ENCODE assay signal across 19 cellular contexts in genomic region chr16:65524997-65525396, GRCh38.
DNase-seq lines count a peak whose midpoint lies in the region; ATAC-seq and TF ChIP-seq lines count a peak whose summit lies in the region.
"Had no signal": no experiment of that assay in that cellular context is flagged by ENCODE, and none has a peak within 500 bp of the region (broad histone marks: within the 10 kb centered on the region; RNA-seq: fewer than 3 reads in every experiment).

No MANE protein-coding gene starts in this region.

- ATAC-seq in HG03469 (IDR thresholded peaks at IDR 0.05; ENCODE audit: unreplicated experiment), result no peak
- ATAC-seq in GM18520 (IDR thresholded peaks at IDR 0.05; ENCODE audit: unreplicated experiment), result no peak
- ATAC-seq: activated T-cell treated with anti-CD3 and anti-CD28 coated beads, Interleukin-2, amount 50 U/mL, for 72 hours; Panc1 had no signal

- peak overlapping the region; percentile 32 for H3K27ac Mint-ChIP-seq in mesothelial cell of epicardium
- H3K27ac Mint-ChIP-seq: activated T-cell treated with anti-CD3 and anti-CD28 coated beads, Interleukin-2, amount 50 U/mL, for 72 hours; endodermal cell; IgD-negative memory B cell had no signal

- no peak overlapping the region for H3K4me3 Mint-ChIP-seq in mesothelial cell of epicardium
- H3K4me3 Mint-ChIP-seq: activated T-cell treated with anti-CD3 and anti-CD28 coated beads, Interleukin-2, amount 50 U/mL, for 72 hours; endodermal cell; IgD-negative memory B cell had no signal

- no peaks in the 10 kb centered on the region for H3K27me3 Mint-ChIP-seq in mesothelial cell of epicardium (ENCODE audit: low read depth)
- H3K27me3 Mint-ChIP-seq: IgD-negative memory B cell had no signal

- peaks cover 9% of the 10 kb centered on the region for H3K9me3 Mint-ChIP-seq in mesothelial cell of epicardium
- H3K9me3 Mint-ChIP-seq: endodermal cell had no signal

- H3K4me3 ChIP-seq in AG04450 (ENCODE audit: low read depth, low read length) (no peak overlapping the region), choroid plexus epithelial cell (ENCODE audit: low read depth, low read length) (no peak overlapping the region)
- H3K4me3 ChIP-seq: tibial nerve had no signal

- TF ChIP-seq CTCF in AG04450 (IDR thresholded peaks at IDR 0.05; ENCODE audit: low read depth, low read length) (no peak), choroid plexus epithelial cell (conservative IDR thresholded peaks at IDR 0.05; ENCODE audit: low read depth, low read length) (no peak), mesothelial cell of epicardium (IDR thresholded peaks at IDR 0.05; ENCODE audit: unreplicated experiment) (no peak)

- DNase-seq in AG04450 (ENCODE audit: low read depth, low spot score), result peak; percentile 67
- peak; percentile 32 for DNase-seq in HT1080 (ENCODE audit: low read depth)
- peak; percentile 95 for DNase-seq in choroid plexus epithelial cell (ENCODE audit: low read depth)
- no peak for DNase-seq in mesothelial cell of epicardium (ENCODE audit: low spot score in 2 of 2, unreplicated experiment in 2 of 2)
- no peak for DNase-seq in DMS 273 (lab: John Stamatoyannopoulos, UW; ENCODE audit: unreplicated experiment)
- no peak for DNase-seq in RKO (ENCODE audit: low spot score)
- DNase-seq: activated T-cell treated with anti-CD3 and anti-CD28 coated beads, Interleukin-2, amount 50 U/mL, for 72 hours; BE2C; endodermal cell; head of caudate nucleus; mammary epithelial cell; NCI-H446 treated with DMSO at 0.1 percent for 48 hours; T-helper 9 cell had no signal

- H3K4me1 Mint-ChIP-seq in mesothelial cell of epicardium, result peaks cover 30% of the 10 kb centered on the region
- H3K4me1 Mint-ChIP-seq: IgD-negative memory B cell had no signal

- POLR2A ChIA-PET in AG04450 (lab: Yijun Ruan, JAX), result interaction anchor here (1.7 kb wide), 1 partner anchor 402 kb away, joined by 5 read pairs; no protein-coding TSS in a partner anchor

- H3K27ac ChIP-seq in AG04450 (ENCODE audit: low read depth, low read length), result no peak overlapping the region
- H3K27ac ChIP-seq: parathyroid adenoma, tibial nerve had no signal

- peaks cover 3% of the 10 kb centered on the region for H3K36me3 Mint-ChIP-seq in mesothelial cell of epicardium
- H3K36me3 Mint-ChIP-seq: IgD-negative memory B cell had no signal

- peaks cover 11% of the 10 kb centered on the region for H3K27me3 ChIP-seq in AG04450 (ENCODE audit: control insufficient read depth, insufficient read depth, low read length)
- H3K27me3 ChIP-seq: BE2C, tibial nerve had no signal

- H3K9me3 ChIP-seq in AG04450 (ENCODE audit: control insufficient read depth, insufficient read depth, low read length), result peaks cover 9% of the 10 kb centered on the region
- H3K9me3 ChIP-seq: BE2C had no signal

- CTCF ChIA-PET in AG04450 (lab: Charles Lee), result no interaction called here

Comparison
In these comparisons a context has a peak if more than half of its experiments do, and no peak if none do; other contexts are left out.
1. DNase-seq: peak in AG04450 (single experiment), HT1080 (single experiment) and choroid plexus epithelial cell (single experiment); none in mesothelial cell of epicardium (0 of 2), DMS 273 (single experiment) and RKO (single experiment).